17 cellular contexts compared by ENCODE assay signal in genomic region chr5:137665678-137666077, GRCh38.
DNase-seq lines count a peak whose midpoint lies in the region; ATAC-seq and TF ChIP-seq lines count a peak whose summit lies in the region.
"Had no signal": no experiment of that assay in that cellular context is flagged by ENCODE, and none has a peak within 500 bp of the region (broad histone marks: within the 10 kb centered on the region; RNA-seq: fewer than 3 reads in every experiment).

No MANE protein-coding gene starts in this region.

- H3K4me3 ChIP-seq in adrenal gland = no peak overlapping the region
- H3K4me3 ChIP-seq: esophagus squamous epithelium, GM23248 had no signal

- peaks cover 43% of the 10 kb centered on the region for H3K4me1 Mint-ChIP-seq in activated CD4-positive, alpha-beta T cell treated with anti-CD3 and anti-CD28 coated beads, Interleukin-2, amount 10 ng/mL, durations not matched to agents 7 days and 5 days
- H3K4me1 Mint-ChIP-seq in activated CD4-positive, alpha-beta T cell treated with anti-CD3 and anti-CD28 coated beads, Interleukin-2, amount 10 ng/mL, durations not matched to agents 24 days and 14 days = peaks cover 17% of the 10 kb centered on the region
- H3K4me1 Mint-ChIP-seq in CD4-positive, alpha-beta T cell (ENCODE audit: low read depth) = peaks cover 33% of the 10 kb centered on the region
- H3K4me1 Mint-ChIP-seq in nephron = peaks cover 31% of the 10 kb centered on the region

- peaks cover 12 to 24% of the 10 kb centered on the region in 2 donors for H3K4me1 ChIP-seq in adrenal gland (replicated peaks in 1 of 2)

- no peak for TF ChIP-seq POLR2A in adrenal gland (IDR thresholded peaks at IDR 0.05)

- H3K27ac Mint-ChIP-seq in activated CD4-positive, alpha-beta T cell treated with anti-CD3 and anti-CD28 coated beads, Interleukin-2, amount 10 ng/mL, durations not matched to agents 7 days and 5 days = peak overlapping the region; percentile 74
- H3K27ac Mint-ChIP-seq in activated CD4-positive, alpha-beta T cell treated with anti-CD3 and anti-CD28 coated beads, Interleukin-2, amount 10 ng/mL, durations not matched to agents 24 days and 14 days = no peak overlapping the region
- H3K27ac Mint-ChIP-seq in CD4-positive, alpha-beta T cell = peak overlapping the region; percentile 59
- peak overlapping the region in 2 of 3 experiments; percentile 73 to 76 for H3K27ac Mint-ChIP-seq in nephron
- H3K27ac Mint-ChIP-seq: type B pancreatic cell had no signal

- H3K27me3 ChIP-seq in CD4-positive, alpha-beta T cell (ENCODE audit: control insufficient read depth, insufficient read depth, low read length) = no peaks in the 10 kb centered on the region
- H3K27me3 ChIP-seq in adrenal gland = no peaks in the 10 kb centered on the region
- H3K27me3 ChIP-seq: esophagus squamous epithelium had no signal

- no peaks in the 10 kb centered on the region for H3K36me3 ChIP-seq in adrenal gland (replicated peaks in 1 of 2)
- H3K36me3 ChIP-seq: esophagus squamous epithelium had no signal

- H3K27ac ChIP-seq in CD4-positive, alpha-beta T cell (ENCODE audit: low read depth, low read length) = no peak overlapping the region
- H3K27ac ChIP-seq in adrenal gland = peak overlapping the region in 3 of 5 donors; percentile 45 to 87 (median 77)
- H3K27ac ChIP-seq: GM23248, KMS-11 had no signal

- H3K36me3 Mint-ChIP-seq in activated CD4-positive, alpha-beta T cell treated with anti-CD3 and anti-CD28 coated beads, Interleukin-2, amount 10 ng/mL, durations not matched to agents 7 days and 5 days (ENCODE audit: low read depth) = peaks cover 20% of the 10 kb centered on the region
- no peaks in the 10 kb centered on the region for H3K36me3 Mint-ChIP-seq in activated CD4-positive, alpha-beta T cell treated with anti-CD3 and anti-CD28 coated beads, Interleukin-2, amount 10 ng/mL, durations not matched to agents 24 days and 14 days (ENCODE audit: low read depth)
- H3K36me3 Mint-ChIP-seq in CD4-positive, alpha-beta T cell (ENCODE audit: low read depth) = peaks cover 38% of the 10 kb centered on the region
- H3K36me3 Mint-ChIP-seq in nephron (ENCODE audit: low read depth) = peaks cover 7% of the 10 kb centered on the region
- H3K36me3 Mint-ChIP-seq: type B pancreatic cell had no signal

- H3K9me3 Mint-ChIP-seq in activated CD4-positive, alpha-beta T cell treated with anti-CD3 and anti-CD28 coated beads, Interleukin-2, amount 10 ng/mL, durations not matched to agents 7 days and 5 days = no peaks in the 10 kb centered on the region
- H3K9me3 Mint-ChIP-seq in activated CD4-positive, alpha-beta T cell treated with anti-CD3 and anti-CD28 coated beads, Interleukin-2, amount 10 ng/mL, durations not matched to agents 24 days and 14 days = no peaks in the 10 kb centered on the region
- H3K9me3 Mint-ChIP-seq in CD4-positive, alpha-beta T cell = no peaks in the 10 kb centered on the region
- H3K9me3 Mint-ChIP-seq in nephron = no peaks in the 10 kb centered on the region
- H3K9me3 Mint-ChIP-seq: type B pancreatic cell had no signal

- POLR2A ChIA-PET in activated CD4-positive, alpha-beta T cell treated with anti-CD3 and anti-CD28 coated beads, Interleukin-2, amount 10 ng/mL, durations not matched to agents 7 days and 5 days (lab: Charles Lee) = interaction anchor here (0.7 kb wide), 1 partner anchor 71 kb away, joined by 4 read pairs; no protein-coding TSS in a partner anchor
- POLR2A ChIA-PET in CD4-positive, alpha-beta T cell (lab: Charles Lee) = interaction anchor here (0.9 to 2.4 kb wide), 7 partner anchors 23 to 89 kb away, joined by 3 to 22 read pairs (median 7); partner anchors contain the start of genes HNRNPA0 and KLHL3

- TF ChIP-seq CTCF in CD4-positive, alpha-beta T cell (IDR thresholded peaks at IDR 0.05) = no peak
- TF ChIP-seq CTCF in adrenal gland (IDR thresholded peaks at IDR 0.05) = no peak
- no peak for TF ChIP-seq CTCF in nephron (IDR thresholded peaks at IDR 0.05; ENCODE audit: unreplicated experiment in 3 of 3)

- CTCF ChIA-PET in activated CD4-positive, alpha-beta T cell treated with anti-CD3 and anti-CD28 coated beads, Interleukin-2, amount 10 ng/mL, durations not matched to agents 7 days and 5 days (lab: Charles Lee) = interaction anchor here (0.6 to 1.8 kb wide), 4 partner anchors 15 to 255 kb away, joined by 3 to 11 read pairs (median 3); partner anchors contain the start of gene HNRNPA0
- CTCF ChIA-PET in CD4-positive, alpha-beta T cell (lab: Charles Lee) = interaction anchor here (1.4 to 2.0 kb wide), 3 partner anchors 36 to 77 kb away, joined by 3 to 8 read pairs (median 8); no protein-coding TSS in a partner anchor

- no peak overlapping the region for H3K4me3 Mint-ChIP-seq in activated CD4-positive, alpha-beta T cell treated with anti-CD3 and anti-CD28 coated beads, Interleukin-2, amount 10 ng/mL, durations not matched to agents 7 days and 5 days
- no peak overlapping the region for H3K4me3 Mint-ChIP-seq in activated CD4-positive, alpha-beta T cell treated with anti-CD3 and anti-CD28 coated beads, Interleukin-2, amount 10 ng/mL, durations not matched to agents 24 days and 14 days
- H3K4me3 Mint-ChIP-seq in CD4-positive, alpha-beta T cell = no peak overlapping the region
- no peak overlapping the region for H3K4me3 Mint-ChIP-seq in nephron
- H3K4me3 Mint-ChIP-seq: type B pancreatic cell had no signal

- H3K9me3 ChIP-seq in CD4-positive, alpha-beta T cell (ENCODE audit: control insufficient read depth, low read length) = no peaks in the 10 kb centered on the region
- no peaks in the 10 kb centered on the region for H3K9me3 ChIP-seq in adrenal gland (replicated peaks in 1 of 3)
- H3K9me3 ChIP-seq: esophagus squamous epithelium had no signal

- H3K27me3 Mint-ChIP-seq in activated CD4-positive, alpha-beta T cell treated with anti-CD3 and anti-CD28 coated beads, Interleukin-2, amount 10 ng/mL, durations not matched to agents 7 days and 5 days = no peaks in the 10 kb centered on the region
- no peaks in the 10 kb centered on the region for H3K27me3 Mint-ChIP-seq in activated CD4-positive, alpha-beta T cell treated with anti-CD3 and anti-CD28 coated beads, Interleukin-2, amount 10 ng/mL, durations not matched to agents 24 days and 14 days
- no peaks in the 10 kb centered on the region for H3K27me3 Mint-ChIP-seq in CD4-positive, alpha-beta T cell
- no peaks in the 10 kb centered on the region for H3K27me3 Mint-ChIP-seq in nephron (ENCODE audit: low read depth)
- H3K27me3 Mint-ChIP-seq: B cell, type B pancreatic cell had no signal

- intact Hi-C loops in activated CD4-positive, alpha-beta T cell treated with anti-CD3 and anti-CD28 coated beads, Interleukin-2, amount 10 ng/mL, durations not matched to agents 24 days and 14 days (cut with micrococcal nuclease) = loop anchor here (1.0 kb wide), 1 partner anchor 72 kb away; no protein-coding TSS in a partner anchor
- intact Hi-C loops in CD4-positive, alpha-beta T cell (cut with DNase I, micrococcal nuclease) = loop anchor here in 1 of 2 experiments (10.0 kb wide), 1 partner anchor 679 kb away; no protein-coding TSS in a partner anchor
- intact Hi-C loops in adrenal gland (cut with DNase I) = no loop called here

- ATAC-seq in CD4-positive, alpha-beta T cell (ENCODE audit: poor library complexity) = no peak
- ATAC-seq in HG03045 (IDR thresholded peaks at IDR 0.05; ENCODE audit: unreplicated experiment) (no peak), HG03378 (IDR thresholded peaks at IDR 0.05; ENCODE audit: unreplicated experiment) (no peak)

- WGBS in adrenal gland, 4 donors = 63 to 68% (median 66%) methylated on average over 2 of the region's 2 CpGs

- no peak for DNase-seq in activated CD4-positive, alpha-beta T cell treated with anti-CD3 and anti-CD28 coated beads, Interleukin-2, amount 10 ng/mL, durations not matched to agents 7 days and 5 days
- no peak for DNase-seq in activated CD4-positive, alpha-beta T cell treated with anti-CD3 and anti-CD28 coated beads, Interleukin-2, amount 10 ng/mL, durations not matched to agents 24 days and 14 days
- no peak for DNase-seq in CD4-positive, alpha-beta T cell
- no peak for DNase-seq in adrenal gland
- DNase-seq in NCI-H1092 treated with DMSO at 0.1 percent for 48 hours (lab: John Stamatoyannopoulos, UW) = no peak
- DNase-seq: esophagus squamous epithelium, GM23248, NCI-H2081 treated with DMSO at 0.1 percent for 48 hours, NCI-H510A, retina, SW 1271 had no signal
